13 cellular contexts compared by ENCODE assay signal in the genomic region with DNA sequence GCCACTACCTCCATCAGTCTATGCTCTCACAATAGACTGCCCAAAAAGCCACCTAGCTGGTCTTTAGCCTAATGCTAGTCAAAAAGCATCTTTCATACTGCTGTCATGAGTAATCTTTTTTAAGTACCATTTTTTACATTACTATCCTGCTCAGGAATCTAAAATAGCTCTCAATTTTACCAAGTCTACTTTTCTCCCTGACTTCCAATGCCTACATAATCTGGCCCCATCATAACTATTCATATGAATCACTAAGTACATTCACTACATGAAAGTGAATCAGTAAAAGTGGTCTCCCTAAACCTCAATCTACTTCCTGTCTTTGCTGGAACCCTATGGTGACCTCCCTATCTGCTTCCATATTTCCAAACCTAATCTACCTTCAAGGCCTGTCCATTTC.
DNase-seq lines count a peak whose midpoint lies in the region; FAIRE-seq and TF ChIP-seq lines count a peak whose summit lies in the region.
"Had no signal": no experiment of that assay in that cellular context is flagged by ENCODE, and none has a peak within 500 bp of the region (broad histone marks: within the 10 kb centered on the region; RNA-seq: fewer than 3 reads in every experiment).

No MANE protein-coding gene starts in this region.

- peak; percentile 90 for FAIRE-seq in H54 (lab: Jason Lieb, UNC)

- H3K27ac Mint-ChIP-seq in activated T-helper 2 cell treated with anti-CD3 and anti-CD28 coated beads, Interferon-gamma antibody, Interleukin-2, Interleukin-4, amounts not matched to agents 10 μg/mL and 5 μg/mL and 100 μg/mL, durations not matched to agents 14 hours and 24 hours and 36 hours, result peak overlapping the region; percentile 70

- H3K4me1 Mint-ChIP-seq in activated T-helper 2 cell treated with anti-CD3 and anti-CD28 coated beads, Interferon-gamma antibody, Interleukin-2, Interleukin-4, amounts not matched to agents 10 μg/mL and 5 μg/mL and 100 μg/mL, durations not matched to agents 14 hours and 24 hours and 36 hours (ENCODE audit: low read depth), result peaks cover 12% of the 10 kb centered on the region

- H3K36me3 Mint-ChIP-seq in activated T-helper 2 cell treated with anti-CD3 and anti-CD28 coated beads, Interferon-gamma antibody, Interleukin-2, Interleukin-4, amounts not matched to agents 10 μg/mL and 5 μg/mL and 100 μg/mL, durations not matched to agents 14 hours and 24 hours and 36 hours (ENCODE audit: low read depth), result peaks cover 49% of the 10 kb centered on the region

- TF ChIP-seq POLR2A in H54 (IDR thresholded peaks at IDR 0.05; ENCODE audit: low read depth, low read length) (no peak), ovary (IDR thresholded peaks at IDR 0.05) (no peak)

- intact Hi-C loops in activated T-helper 2 cell treated with anti-CD3 and anti-CD28 coated beads, Interferon-gamma antibody, Interleukin-2, Interleukin-4, amounts not matched to agents 10 μg/mL and 5 μg/mL and 100 μg/mL, durations not matched to agents 14 hours and 24 hours and 36 hours (cut with micrococcal nuclease), result no loop called here
- intact Hi-C loops in ascending aorta (cut with DNase I) (no loop called here), ovary (cut with DNase I) (no loop called here)

- peaks cover 6 to 26% of the 10 kb centered on the region in 2 donors for H3K36me3 ChIP-seq in ascending aorta
- no peaks in the 10 kb centered on the region for H3K36me3 ChIP-seq in ovary

- TF ChIP-seq CTCF in ascending aorta (IDR thresholded peaks at IDR 0.05) (no peak), ovary (IDR thresholded peaks at IDR 0.05) (no peak)

- no peak for TF ChIP-seq EP300 in ovary (IDR thresholded peaks at IDR 0.05)

- no peaks in the 10 kb centered on the region for H3K27me3 Mint-ChIP-seq in activated T-helper 2 cell treated with anti-CD3 and anti-CD28 coated beads, Interferon-gamma antibody, Interleukin-2, Interleukin-4, amounts not matched to agents 10 μg/mL and 5 μg/mL and 100 μg/mL, durations not matched to agents 14 hours and 24 hours and 36 hours (ENCODE audit: low read depth)
- H3K27me3 Mint-ChIP-seq: effector memory CD8-positive, alpha-beta T cell had no signal

- H3K4me3 Mint-ChIP-seq in activated T-helper 2 cell treated with anti-CD3 and anti-CD28 coated beads, Interferon-gamma antibody, Interleukin-2, Interleukin-4, amounts not matched to agents 10 μg/mL and 5 μg/mL and 100 μg/mL, durations not matched to agents 14 hours and 24 hours and 36 hours (ENCODE audit: low read depth), result no peak overlapping the region
- H3K4me3 Mint-ChIP-seq: effector memory CD8-positive, alpha-beta T cell had no signal

- H3K4me1 ChIP-seq in ascending aorta, result no peaks in the 10 kb centered on the region
- no peaks in the 10 kb centered on the region for H3K4me1 ChIP-seq in ovary (ENCODE audit: insufficient read depth)

- H3K9me3 ChIP-seq in ascending aorta (no peaks in the 10 kb centered on the region), ovary (no peaks in the 10 kb centered on the region)
- H3K9me3 ChIP-seq: thoracic aorta had no signal

- H3K4me3 ChIP-seq in ascending aorta, result no peak overlapping the region
- no peak overlapping the region for H3K4me3 ChIP-seq in ovary
- H3K4me3 ChIP-seq: thoracic aorta had no signal

- no peaks in the 10 kb centered on the region for H3K9me3 Mint-ChIP-seq in activated T-helper 2 cell treated with anti-CD3 and anti-CD28 coated beads, Interferon-gamma antibody, Interleukin-2, Interleukin-4, amounts not matched to agents 10 μg/mL and 5 μg/mL and 100 μg/mL, durations not matched to agents 14 hours and 24 hours and 36 hours
- H3K9me3 Mint-ChIP-seq: effector memory CD8-positive, alpha-beta T cell had no signal

- peak; percentile 11 for DNase-seq in Daoy (ENCODE audit: low read depth)
- peak; percentile 9 for DNase-seq in H54 (ENCODE audit: insufficient read length, low spot score)
- DNase-seq in activated T-helper 2 cell treated with anti-CD3 and anti-CD28 coated beads, Interferon-gamma antibody, Interleukin-2, Interleukin-4, amounts not matched to agents 10 μg/mL and 5 μg/mL and 100 μg/mL, durations not matched to agents 14 hours and 24 hours and 36 hours (ENCODE audit: low spot score), result no peak
- peak; percentile 71 for DNase-seq in kidney tubule cell (ENCODE audit: low spot score)
- no peak for DNase-seq in stimulated activated CD8-positive, alpha-beta memory T cell treated with anti-CD3 and anti-CD28 coated beads, Interleukin-4, amount 100 ng/mL, for 48 hours
- no peak for DNase-seq in ascending aorta (ENCODE audit: low spot score in 2 of 2)
- no peak for DNase-seq in NCI-H1694 (lab: John Stamatoyannopoulos, UW)
- DNase-seq in ovary, result no peak
- DNase-seq: activated CD4-positive, CD25-positive, alpha-beta regulatory T cell; effector memory CD8-positive, alpha-beta T cell; NCI-H524; SHP77 treated with DMSO at 0.1 percent for 48 hours had no signal

- no peak overlapping the region for H3K27ac ChIP-seq in ascending aorta
- no peak overlapping the region for H3K27ac ChIP-seq in ovary
- H3K27ac ChIP-seq: thoracic aorta had no signal

- H3K27me3 ChIP-seq in ascending aorta (no peaks in the 10 kb centered on the region), ovary (no peaks in the 10 kb centered on the region)

Comparison
In these comparisons a context has a peak if more than half of its experiments do, and no peak if none do; other contexts are left out.
1. DNase-seq: peak in Daoy (single experiment), H54 (single experiment) and kidney tubule cell (single experiment); none in activated T-helper 2 cell treated with anti-CD3 and anti-CD28 coated beads, Interferon-gamma antibody, Interleukin-2, Interleukin-4, amounts not matched to agents 10 μg/mL and 5 μg/mL and 100 μg/mL, durations not matched to agents 14 hours and 24 hours and 36 hours (single experiment), stimulated activated CD8-positive, alpha-beta memory T cell treated with anti-CD3 and anti-CD28 coated beads, Interleukin-4, amount 100 ng/mL, for 48 hours (single experiment), ascending aorta (0 of 2), NCI-H1694 (single experiment) and ovary (0 of 5).